Comparison of ENCODE assay signal across 9 cellular contexts in the genomic region with DNA sequence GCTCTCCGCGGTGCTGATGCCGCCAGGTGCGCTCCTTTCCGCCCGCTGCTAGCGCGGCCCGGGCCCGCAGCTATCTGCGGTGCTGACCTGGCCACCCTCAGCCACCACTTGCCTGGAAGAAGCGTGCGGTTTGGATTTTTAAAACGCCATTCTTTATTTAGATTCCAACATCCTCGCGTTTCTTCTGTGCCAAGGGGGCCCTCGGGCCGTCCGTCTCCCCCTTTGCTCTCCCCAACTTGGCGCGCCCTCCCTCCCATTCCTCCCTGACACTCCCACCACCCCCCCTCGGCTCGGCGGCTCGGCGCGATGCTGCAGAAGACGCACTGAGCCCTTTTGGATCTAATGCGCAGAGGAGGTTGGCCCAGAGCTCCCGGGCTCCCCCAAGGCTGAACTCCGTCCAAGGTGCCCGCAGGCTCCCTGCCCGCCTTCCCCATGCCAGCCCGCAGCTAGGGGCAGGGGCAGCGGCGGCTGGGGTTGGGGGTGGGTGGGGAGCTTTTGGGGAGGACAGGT. TPM values are rescaled to one million over a fixed set of nuclear protein-coding genes. Genes with fewer than 3 reads are reported as not detected.
DNase-seq lines count a peak whose midpoint lies in the region; ATAC-seq and TF ChIP-seq lines count a peak whose summit lies in the region.
"Had no signal": no experiment of that assay in that cellular context is flagged by ENCODE, and none has a peak within 500 bp of the region (broad histone marks: within the 10 kb centered on the region; RNA-seq: fewer than 3 reads in every experiment).

A gene (plus strand): TSS at position 331 of the 510 bp plus-strand sequence. CDS start 192 bp downstream, outside the sequence.

- H3K4me1 Mint-ChIP-seq in activated CD4-positive, alpha-beta T cell treated with anti-CD3 and anti-CD28 coated beads, Interleukin-2, amount 10 ng/mL, durations not matched to agents 7 days and 5 days: peaks cover 7% of the 10 kb centered on the region
- peaks cover 8% of the 10 kb centered on the region for H3K4me1 Mint-ChIP-seq in activated T-helper 2 cell treated with anti-CD3 and anti-CD28 coated beads, Interferon-gamma antibody, Interleukin-2, Interleukin-4, amounts not matched to agents 10 μg/mL and 5 μg/mL and 100 μg/mL, durations not matched to agents 14 hours and 24 hours and 36 hours (ENCODE audit: low read depth)

- no peak for DNase-seq in activated CD4-positive, alpha-beta T cell treated with anti-CD3 and anti-CD28 coated beads, Interleukin-2, amount 10 ng/mL, durations not matched to agents 7 days and 5 days
- DNase-seq in activated CD4-positive, alpha-beta T cell treated with anti-CD3 and anti-CD28 coated beads, Interleukin-2, amount 50 U/mL, for 48 hours: no peak
- DNase-seq in activated T-helper 2 cell treated with anti-CD3 and anti-CD28 coated beads, Interferon-gamma antibody, Interleukin-2, Interleukin-4, amounts not matched to agents 10 μg/mL and 5 μg/mL and 100 μg/mL, durations not matched to agents 14 hours and 24 hours and 36 hours (ENCODE audit: low spot score): no peak
- DNase-seq in hepatocyte (ENCODE audit: low spot score) (no peak), stomach (no peak), NCI-H524 (lab: John Stamatoyannopoulos, UW) (no peak), HCEC 1CT (no peak)
- DNase-seq: NK-92 treated with Interleukin-12 subunit alpha and Interleukin-12 subunit beta, amount 100 ng/mL, for 24 hours had no signal

- H3K36me3 ChIP-seq in hepatocyte (replicated peaks; ENCODE audit: insufficient read depth, low read depth) (no peaks in the 10 kb centered on the region), stomach (no peaks in the 10 kb centered on the region)

- peaks cover 3% of the 10 kb centered on the region for H4K20me1 ChIP-seq in hepatocyte (ENCODE audit: insufficient read depth, poor library complexity, severe bottlenecking)

- H3K79me2 ChIP-seq in hepatocyte: no peaks in the 10 kb centered on the region

- H3K4me1 ChIP-seq in hepatocyte (ENCODE audit: insufficient read depth) (no peaks in the 10 kb centered on the region), stomach (peaks cover 5 to 39% (median 21%) of the 10 kb centered on the region in 4 donors)

- no peak for TF ChIP-seq POLR2A in stomach (IDR thresholded peaks at IDR 0.05)

- H3K9me3 ChIP-seq in hepatocyte (ENCODE audit: low read depth) (no peaks in the 10 kb centered on the region), stomach (no peaks in the 10 kb centered on the region)

- TF ChIP-seq CTCF in hepatocyte (IDR thresholded peaks at IDR 0.05; ENCODE audit: poor library complexity) (no peak), stomach (IDR thresholded peaks at IDR 0.05) (no peak)

- no peak within 1 kb of the TSS for H3K27ac ChIP-seq in hepatocyte
- H3K27ac ChIP-seq in stomach: no peak within 1 kb of the TSS

- H3K4me2 ChIP-seq in hepatocyte: peak within 1 kb of the TSS; percentile 94

- POLR2A ChIA-PET in activated CD4-positive, alpha-beta T cell treated with anti-CD3 and anti-CD28 coated beads, Interleukin-2, amount 10 ng/mL, durations not matched to agents 7 days and 5 days (lab: Charles Lee): no interaction called here

- H3K9me3 Mint-ChIP-seq in activated CD4-positive, alpha-beta T cell treated with anti-CD3 and anti-CD28 coated beads, Interleukin-2, amount 10 ng/mL, durations not matched to agents 7 days and 5 days: no peaks in the 10 kb centered on the region
- no peaks in the 10 kb centered on the region for H3K9me3 Mint-ChIP-seq in activated T-helper 2 cell treated with anti-CD3 and anti-CD28 coated beads, Interferon-gamma antibody, Interleukin-2, Interleukin-4, amounts not matched to agents 10 μg/mL and 5 μg/mL and 100 μg/mL, durations not matched to agents 14 hours and 24 hours and 36 hours

- intact Hi-C loops in activated T-helper 2 cell treated with anti-CD3 and anti-CD28 coated beads, Interferon-gamma antibody, Interleukin-2, Interleukin-4, amounts not matched to agents 10 μg/mL and 5 μg/mL and 100 μg/mL, durations not matched to agents 14 hours and 24 hours and 36 hours (cut with micrococcal nuclease): no loop called here
- intact Hi-C loops in stomach (cut with DNase I; ENCODE audit: low total_unique reads): no loop called here

- H3K27me3 Mint-ChIP-seq in activated CD4-positive, alpha-beta T cell treated with anti-CD3 and anti-CD28 coated beads, Interleukin-2, amount 10 ng/mL, durations not matched to agents 7 days and 5 days: peaks cover 79% of the 10 kb centered on the region
- H3K27me3 Mint-ChIP-seq in activated T-helper 2 cell treated with anti-CD3 and anti-CD28 coated beads, Interferon-gamma antibody, Interleukin-2, Interleukin-4, amounts not matched to agents 10 μg/mL and 5 μg/mL and 100 μg/mL, durations not matched to agents 14 hours and 24 hours and 36 hours (ENCODE audit: low read depth): peaks cover 72% of the 10 kb centered on the region

- CTCF ChIA-PET in activated CD4-positive, alpha-beta T cell treated with anti-CD3 and anti-CD28 coated beads, Interleukin-2, amount 10 ng/mL, durations not matched to agents 7 days and 5 days (lab: Charles Lee): interaction anchor here (0.6 to 0.7 kb wide), 2 partner anchors 105 to 827 kb away, joined by 3 to 4 read pairs; no protein-coding TSS in a partner anchor

- H3K27ac Mint-ChIP-seq in activated CD4-positive, alpha-beta T cell treated with anti-CD3 and anti-CD28 coated beads, Interleukin-2, amount 10 ng/mL, durations not matched to agents 7 days and 5 days: peak within 1 kb of the TSS; percentile 79
- no peak within 1 kb of the TSS for H3K27ac Mint-ChIP-seq in activated T-helper 2 cell treated with anti-CD3 and anti-CD28 coated beads, Interferon-gamma antibody, Interleukin-2, Interleukin-4, amounts not matched to agents 10 μg/mL and 5 μg/mL and 100 μg/mL, durations not matched to agents 14 hours and 24 hours and 36 hours

- no peaks in the 10 kb centered on the region for H3K36me3 Mint-ChIP-seq in activated CD4-positive, alpha-beta T cell treated with anti-CD3 and anti-CD28 coated beads, Interleukin-2, amount 10 ng/mL, durations not matched to agents 7 days and 5 days (ENCODE audit: low read depth)
- H3K36me3 Mint-ChIP-seq in activated T-helper 2 cell treated with anti-CD3 and anti-CD28 coated beads, Interferon-gamma antibody, Interleukin-2, Interleukin-4, amounts not matched to agents 10 μg/mL and 5 μg/mL and 100 μg/mL, durations not matched to agents 14 hours and 24 hours and 36 hours (ENCODE audit: low read depth): no peaks in the 10 kb centered on the region

- peak within 1 kb of the TSS; percentile 71 for H3K4me3 Mint-ChIP-seq in activated CD4-positive, alpha-beta T cell treated with anti-CD3 and anti-CD28 coated beads, Interleukin-2, amount 10 ng/mL, durations not matched to agents 7 days and 5 days
- H3K4me3 Mint-ChIP-seq in activated T-helper 2 cell treated with anti-CD3 and anti-CD28 coated beads, Interferon-gamma antibody, Interleukin-2, Interleukin-4, amounts not matched to agents 10 μg/mL and 5 μg/mL and 100 μg/mL, durations not matched to agents 14 hours and 24 hours and 36 hours (ENCODE audit: low read depth): peak within 1 kb of the TSS; percentile 70

- H3K4me3 ChIP-seq in hepatocyte (peak within 1 kb of the TSS; percentile 36), stomach (peak within 1 kb of the TSS; percentile 19 to 47 (median 34))

- TF ChIP-seq EP300 in stomach (IDR thresholded peaks at IDR 0.05): no peak

- WGBS in hepatocyte (ENCODE audit: low lambda C conversion rate, missing lambda C conversion rate): 14% methylated on average over 20 of the region's 36 CpGs
- WGBS in stomach, 5 donors: 5 to 9% (median 5%) methylated on average over 30 to 36 of the region's 36 CpGs

- ATAC-seq in HG03139 (IDR thresholded peaks at IDR 0.05; ENCODE audit: unreplicated experiment): no peak

- no peaks in the 10 kb centered on the region for H3K9me2 ChIP-seq in hepatocyte (replicated peaks; ENCODE audit: insufficient read depth)

- no peak within 1 kb of the TSS for H2AFZ ChIP-seq in hepatocyte

- peaks cover 96% of the 10 kb centered on the region for H3K27me3 ChIP-seq in hepatocyte
- H3K27me3 ChIP-seq in stomach: peaks cover 67 to 100% (median 98%) of the 10 kb centered on the region in 3 donors

RNA-seq across cellular contexts. Expression of the gene that starts here (rescaled TPM):
- total RNA-seq in activated CD4-positive, alpha-beta T cell treated with anti-CD3 and anti-CD28 coated beads, Interleukin-2, amount 10 ng/mL, durations not matched to agents 7 days and 5 days: not detected
- total RNA-seq in activated T-helper 2 cell treated with anti-CD3 and anti-CD28 coated beads, Interferon-gamma antibody, Interleukin-2, Interleukin-4, amounts not matched to agents 10 μg/mL and 5 μg/mL and 100 μg/mL, durations not matched to agents 14 hours and 24 hours and 36 hours: not detected in 2 replicates
- total RNA-seq in hepatocyte: not detected in 2 replicates
- not detected in 2 replicates for polyA plus RNA-seq in hepatocyte
- not detected for total RNA-seq in stomach
- not detected for polyA plus RNA-seq in stomach
